Comparison of ENCODE assay signal across 8 cellular contexts in the genomic region with DNA sequence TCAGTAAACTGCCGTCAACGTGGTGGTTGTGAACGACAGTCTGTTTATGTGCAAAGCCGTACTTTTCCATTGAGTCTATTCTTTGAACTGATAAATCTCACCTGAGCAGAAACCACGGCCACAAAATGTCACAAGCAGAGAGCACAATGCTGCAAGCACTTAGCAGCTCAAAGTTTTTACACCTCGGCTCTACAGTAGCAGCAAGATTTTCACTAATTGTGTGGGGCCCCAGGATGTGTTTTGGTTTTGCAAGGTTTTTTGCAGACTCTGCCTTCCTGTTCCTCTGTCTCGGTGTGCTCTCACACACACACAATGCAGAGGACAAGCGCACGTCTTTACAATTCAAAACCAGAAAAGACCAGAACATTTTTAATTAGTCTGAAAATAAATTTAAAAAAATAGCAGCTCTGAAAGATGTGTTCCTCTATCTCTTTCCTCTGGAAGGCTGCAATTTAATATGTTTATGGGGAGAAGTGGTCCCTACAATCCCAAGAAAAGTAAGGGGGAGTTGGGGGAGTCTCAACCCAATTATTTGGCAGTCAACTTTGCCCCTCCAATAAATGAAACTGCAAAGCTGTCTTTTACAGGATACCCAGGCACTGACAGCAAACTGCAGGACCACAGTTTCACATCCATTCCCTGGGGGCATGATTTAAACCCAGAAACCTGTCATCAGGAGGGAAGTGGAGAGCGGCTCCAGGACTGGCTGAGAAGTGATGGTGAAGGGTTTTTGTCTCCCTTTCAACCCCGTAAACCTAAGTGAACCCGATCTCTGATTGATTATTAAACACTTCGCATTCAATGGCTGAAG.
DNase-seq lines count a peak whose midpoint lies in the region; ATAC-seq lines count a peak whose summit lies in the region.

No MANE protein-coding gene starts in this region.

- DNase-seq in CD1c-positive myeloid dendritic cell (ENCODE audit: extremely low spot score) (peak; percentile 43), naive B cell (peak; percentile 51), A172 (ENCODE audit: low spot score) (no peak), D341Med (ENCODE audit: low spot score) (no peak), NCI-H2029 (lab: John Stamatoyannopoulos, UW) (no peak)
- DNase-seq in activated CD8-positive, alpha-beta memory T cell treated with anti-CD3 and anti-CD28 coated beads, Interleukin-2, amount 50 U/mL, for 1 hour (ENCODE audit: extremely low read depth), result peak; percentile 41

- peak overlapping the region in 5 of 6 donors; percentile 40 to 86 (median 67) for H3K27ac Mint-ChIP-seq in naive B cell

- peaks cover 50 to 76% (median 64%) of the 10 kb centered on the region in 3 donors for H3K4me1 Mint-ChIP-seq in naive B cell

- H3K27me3 Mint-ChIP-seq in naive B cell, result no peaks in the 10 kb centered on the region

- no peaks in the 10 kb centered on the region for H3K36me3 Mint-ChIP-seq in naive B cell

- ATAC-seq in GM19452 (IDR thresholded peaks at IDR 0.05; ENCODE audit: unreplicated experiment), result peak; percentile 70
- ATAC-seq in HG03520 (IDR thresholded peaks at IDR 0.05; ENCODE audit: unreplicated experiment), result peak; percentile 76
- ATAC-seq in naive B cell (ENCODE audit: low read depth in 2 of 2), result peak; percentile 22 to 24

- H3K9me3 Mint-ChIP-seq in naive B cell, result no peaks in the 10 kb centered on the region

- peak overlapping the region; percentile 70 to 87 (median 82) for H3K4me3 Mint-ChIP-seq in naive B cell

Comparison
In these comparisons a context has a peak if more than half of its experiments do, and no peak if none do; other contexts are left out.
1. DNase-seq: peak in CD1c-positive myeloid dendritic cell (single experiment), activated CD8-positive, alpha-beta memory T cell treated with anti-CD3 and anti-CD28 coated beads, Interleukin-2, amount 50 U/mL, for 1 hour (single experiment) and naive B cell (single experiment); none in A172 (single experiment), D341Med (single experiment) and NCI-H2029 (single experiment).
2. ATAC-seq: peak in every context shown above with its lines; median percentile 76 in HG03520; 70 in GM19452; 23 in naive B cell.